In genomic region chr3:184874709-184875644, GRCh38 we compare ENCODE assay signal across 9 cellular contexts.
DNase-seq lines count a peak whose midpoint lies in the region; ATAC-seq, FAIRE-seq and TF ChIP-seq lines count a peak whose summit lies in the region.
"Had no signal": no experiment of that assay in that cellular context is flagged by ENCODE, and none has a peak within 500 bp of the region (broad histone marks: within the 10 kb centered on the region; RNA-seq: fewer than 3 reads in every experiment).

No MANE protein-coding gene starts in this region.

- no peak overlapping the region for H3K27ac Mint-ChIP-seq in activated T-helper 2 cell treated with anti-CD3 and anti-CD28 coated beads, Interferon-gamma antibody, Interleukin-2, Interleukin-4, amounts not matched to agents 10 μg/mL and 5 μg/mL and 100 μg/mL, durations not matched to agents 14 hours and 24 hours and 36 hours

- peak; percentile 80 for FAIRE-seq in GM19239 (lab: Jason Lieb, UNC)

- H3K36me3 ChIP-seq in breast epithelium: peaks cover 2% of the 10 kb centered on the region
- peaks cover 46% of the 10 kb centered on the region for H3K36me3 ChIP-seq in lower lobe of right lung

- H3K9me3 ChIP-seq in breast epithelium (no peaks in the 10 kb centered on the region), lower lobe of right lung (no peaks in the 10 kb centered on the region)
- H3K9me3 ChIP-seq: neutrophil had no signal

- H3K27me3 ChIP-seq in breast epithelium (no peaks in the 10 kb centered on the region), lower lobe of right lung (ENCODE audit: low read depth) (no peaks in the 10 kb centered on the region)
- H3K27me3 ChIP-seq: neutrophil had no signal

- no peak overlapping the region for H3K27ac ChIP-seq in breast epithelium
- H3K27ac ChIP-seq in lower lobe of right lung: no peak overlapping the region
- H3K27ac ChIP-seq: neutrophil had no signal

- H3K4me1 Mint-ChIP-seq in activated T-helper 2 cell treated with anti-CD3 and anti-CD28 coated beads, Interferon-gamma antibody, Interleukin-2, Interleukin-4, amounts not matched to agents 10 μg/mL and 5 μg/mL and 100 μg/mL, durations not matched to agents 14 hours and 24 hours and 36 hours (ENCODE audit: low read depth): peaks cover 14% of the 10 kb centered on the region

- H3K27me3 Mint-ChIP-seq in activated T-helper 2 cell treated with anti-CD3 and anti-CD28 coated beads, Interferon-gamma antibody, Interleukin-2, Interleukin-4, amounts not matched to agents 10 μg/mL and 5 μg/mL and 100 μg/mL, durations not matched to agents 14 hours and 24 hours and 36 hours (ENCODE audit: low read depth): no peaks in the 10 kb centered on the region

- H3K9me3 Mint-ChIP-seq in activated T-helper 2 cell treated with anti-CD3 and anti-CD28 coated beads, Interferon-gamma antibody, Interleukin-2, Interleukin-4, amounts not matched to agents 10 μg/mL and 5 μg/mL and 100 μg/mL, durations not matched to agents 14 hours and 24 hours and 36 hours: no peaks in the 10 kb centered on the region

- H3K4me1 ChIP-seq in breast epithelium: no peaks in the 10 kb centered on the region
- H3K4me1 ChIP-seq in lower lobe of right lung: no peaks in the 10 kb centered on the region

- no peak for ATAC-seq in lower lobe of right lung
- ATAC-seq in GM18517 (IDR thresholded peaks at IDR 0.05; ENCODE audit: unreplicated experiment): no peak

- H3K4me3 ChIP-seq in breast epithelium (no peak overlapping the region), lower lobe of right lung (no peak overlapping the region)

- DNase-seq in COLO829 (ENCODE audit: low spot score) (peak; percentile 63), GM19239 (ENCODE audit: insufficient read length, low spot score) (no peak), NCI-H460 (ENCODE audit: extremely low read depth, low read depth) (peak; percentile 17), breast epithelium (ENCODE audit: low spot score in 2 of 2) (no peak), lower lobe of right lung (no peak)
- no peak for DNase-seq in activated T-helper 2 cell treated with anti-CD3 and anti-CD28 coated beads, Interferon-gamma antibody, Interleukin-2, Interleukin-4, amounts not matched to agents 10 μg/mL and 5 μg/mL and 100 μg/mL, durations not matched to agents 14 hours and 24 hours and 36 hours (ENCODE audit: low spot score)
- DNase-seq in effector CD8-positive, alpha-beta T cell (lab: John Stamatoyannopoulos, UW): no peak

- TF ChIP-seq CTCF in breast epithelium (IDR thresholded peaks at IDR 0.05) (peak; percentile 29 to 52 (median 48)), lower lobe of right lung (IDR thresholded peaks at IDR 0.05) (peak; percentile 41)

- H3K4me3 Mint-ChIP-seq in activated T-helper 2 cell treated with anti-CD3 and anti-CD28 coated beads, Interferon-gamma antibody, Interleukin-2, Interleukin-4, amounts not matched to agents 10 μg/mL and 5 μg/mL and 100 μg/mL, durations not matched to agents 14 hours and 24 hours and 36 hours (ENCODE audit: low read depth): no peak overlapping the region

- TF ChIP-seq POLR2A in breast epithelium (IDR thresholded peaks at IDR 0.05): no peak

- intact Hi-C loops in breast epithelium (cut with DNase I; ENCODE audit: low total_unique reads): no loop called here
- intact Hi-C loops in lower lobe of right lung (cut with DNase I): loop anchor here (10.0 kb wide), 1 partner anchor 300 kb away; no protein-coding TSS in a partner anchor
- intact Hi-C loops in activated T-helper 2 cell treated with anti-CD3 and anti-CD28 coated beads, Interferon-gamma antibody, Interleukin-2, Interleukin-4, amounts not matched to agents 10 μg/mL and 5 μg/mL and 100 μg/mL, durations not matched to agents 14 hours and 24 hours and 36 hours (cut with micrococcal nuclease): loop anchor here (1.0 to 10.0 kb wide), 3 partner anchors 63 to 430 kb away; partner anchors contain the start of gene VPS8

- H3K36me3 Mint-ChIP-seq in activated T-helper 2 cell treated with anti-CD3 and anti-CD28 coated beads, Interferon-gamma antibody, Interleukin-2, Interleukin-4, amounts not matched to agents 10 μg/mL and 5 μg/mL and 100 μg/mL, durations not matched to agents 14 hours and 24 hours and 36 hours (ENCODE audit: low read depth): peaks cover 40% of the 10 kb centered on the region

Comparison
In these comparisons a context has a peak if more than half of its experiments do, and no peak if none do; other contexts are left out.
1. DNase-seq: peak in COLO829 (single experiment) and NCI-H460 (single experiment); none in GM19239 (single experiment), breast epithelium (0 of 2), lower lobe of right lung (single experiment), activated T-helper 2 cell treated with anti-CD3 and anti-CD28 coated beads, Interferon-gamma antibody, Interleukin-2, Interleukin-4, amounts not matched to agents 10 μg/mL and 5 μg/mL and 100 μg/mL, durations not matched to agents 14 hours and 24 hours and 36 hours (single experiment) and effector CD8-positive, alpha-beta T cell (single experiment).